ENCODE assay signal across 33 cellular contexts in the genomic region with DNA sequence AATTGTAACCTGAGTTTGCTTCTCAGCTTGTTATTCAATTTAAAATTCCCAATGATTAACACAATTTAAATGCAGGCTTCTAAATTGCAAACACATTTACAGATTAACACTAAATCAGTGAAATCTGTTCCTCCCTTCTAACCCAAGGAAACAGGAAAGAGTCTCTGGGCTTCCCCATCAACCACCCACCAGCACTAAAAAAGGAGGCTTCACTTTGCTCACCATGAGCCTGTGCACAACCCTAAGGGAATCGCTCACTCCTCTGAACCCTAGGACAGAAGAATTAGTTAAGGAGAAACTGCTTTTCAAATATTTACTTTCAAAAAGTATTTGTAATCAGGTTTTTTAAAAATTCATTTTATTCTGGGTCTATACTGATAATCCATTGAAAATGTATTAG.
"Had no signal": no experiment of that assay in that cellular context is flagged by ENCODE, and none has a peak within 500 bp of the region (broad histone marks: within the 10 kb centered on the region; RNA-seq: fewer than 3 reads in every experiment).

No MANE protein-coding gene starts in this region.

- H3K27ac Mint-ChIP-seq: activated CD4-positive, alpha-beta memory T cell treated with anti-CD3 and anti-CD28 coated beads, Interleukin-2, amount 10 ng/mL, durations not matched to agents 7 days and 5 days; activated CD4-positive, alpha-beta T cell treated with anti-CD3 and anti-CD28 coated beads for 36 hours; activated CD4-positive, alpha-beta T cell treated with anti-CD3 and anti-CD28 coated beads, Interleukin-2, amount 10 ng/mL, durations not matched to agents 7 days and 5 days; activated CD8-positive, alpha-beta memory T cell treated with anti-CD3 and anti-CD28 coated beads, Interleukin-2, amount 10 ng/mL, durations not matched to agents 7 days and 5 days; activated CD8-positive, alpha-beta T cell treated with anti-CD3 and anti-CD28 coated beads, Interleukin-2, amount 10 ng/mL, durations not matched to agents 7 days and 5 days; activated naive CD4-positive, alpha-beta T cell treated with anti-CD3 and anti-CD28 coated beads, Interleukin-2, amount 10 ng/mL, durations not matched to agents 7 days and 5 days; activated naive CD4-positive, alpha-beta T cell treated with anti-CD3 and anti-CD28 coated beads, Interleukin-2, amount 50 U/mL, for 24 hours; activated naive CD8-positive, alpha-beta T cell; activated naive CD8-positive, alpha-beta T cell treated with anti-CD3 and anti-CD28 coated beads, Interleukin-2, amount 10 ng/mL, durations not matched to agents 7 days and 5 days; activated naive CD8-positive, alpha-beta T cell treated with anti-CD3 and anti-CD28 coated beads, Interleukin-2, amount 50 U/mL, for 24 hours; activated T-cell treated with anti-CD3 and anti-CD28 coated beads, Interleukin-2, amount 50 U/mL, for 24 hours; activated T-helper 2 cell treated with anti-CD3 and anti-CD28 coated beads, Interferon-gamma antibody, Interleukin-2, Interleukin-4, amounts not matched to agents 10 μg/mL and 5 μg/mL and 100 μg/mL, durations not matched to agents 14 hours and 24 hours and 36 hours; brain; T-cell; T-helper 17 cell had no signal

- H3K4me3 Mint-ChIP-seq: activated CD4-positive, alpha-beta memory T cell treated with anti-CD3 and anti-CD28 coated beads, Interleukin-2, amount 10 ng/mL, durations not matched to agents 7 days and 5 days; activated CD4-positive, alpha-beta T cell treated with anti-CD3 and anti-CD28 coated beads for 36 hours; activated CD4-positive, alpha-beta T cell treated with anti-CD3 and anti-CD28 coated beads, Interleukin-2, amount 10 ng/mL, durations not matched to agents 7 days and 5 days; activated CD8-positive, alpha-beta memory T cell treated with anti-CD3 and anti-CD28 coated beads, Interleukin-2, amount 10 ng/mL, durations not matched to agents 7 days and 5 days; activated CD8-positive, alpha-beta T cell treated with anti-CD3 and anti-CD28 coated beads, Interleukin-2, amount 10 ng/mL, durations not matched to agents 7 days and 5 days; activated naive CD4-positive, alpha-beta T cell treated with anti-CD3 and anti-CD28 coated beads, Interleukin-2, amount 10 ng/mL, durations not matched to agents 7 days and 5 days; activated naive CD4-positive, alpha-beta T cell treated with anti-CD3 and anti-CD28 coated beads, Interleukin-2, amount 50 U/mL, for 24 hours; activated naive CD8-positive, alpha-beta T cell; activated naive CD8-positive, alpha-beta T cell treated with anti-CD3 and anti-CD28 coated beads, Interleukin-2, amount 10 ng/mL, durations not matched to agents 7 days and 5 days; activated naive CD8-positive, alpha-beta T cell treated with anti-CD3 and anti-CD28 coated beads, Interleukin-2, amount 50 U/mL, for 24 hours; activated T-cell treated with anti-CD3 and anti-CD28 coated beads, Interleukin-2, amount 50 U/mL, for 24 hours; T-cell; T-helper 17 cell had no signal

- H3K4me1 ChIP-seq: ascending aorta had no signal

- H3K4me1 Mint-ChIP-seq: activated CD4-positive, alpha-beta T cell treated with anti-CD3 and anti-CD28 coated beads for 36 hours; activated CD4-positive, alpha-beta T cell treated with anti-CD3 and anti-CD28 coated beads, Interleukin-2, amount 10 ng/mL, durations not matched to agents 7 days and 5 days; activated naive CD4-positive, alpha-beta T cell treated with anti-CD3 and anti-CD28 coated beads, Interleukin-2, amount 10 ng/mL, durations not matched to agents 7 days and 5 days; activated naive CD4-positive, alpha-beta T cell treated with anti-CD3 and anti-CD28 coated beads, Interleukin-2, amount 50 U/mL, for 24 hours; activated naive CD8-positive, alpha-beta T cell treated with anti-CD3 and anti-CD28 coated beads, Interleukin-2, amount 10 ng/mL, durations not matched to agents 7 days and 5 days; activated naive CD8-positive, alpha-beta T cell treated with anti-CD3 and anti-CD28 coated beads, Interleukin-2, amount 50 U/mL, for 24 hours; brain; T-cell; T-helper 17 cell had no signal

- H3K27ac ChIP-seq: ascending aorta, VCaP had no signal

- ATAC-seq: activated CD4-positive, alpha-beta T cell treated with anti-CD3 and anti-CD28 coated beads for 36 hours; activated CD4-positive, CD25-positive, alpha-beta regulatory T cell treated with anti-CD3 and anti-CD28 coated beads, Interleukin-2, amount 50 U/mL, for 24 hours; activated CD8-positive, alpha-beta memory T cell treated with anti-CD3 and anti-CD28 coated beads, Interleukin-2, amount 10 ng/mL, durations not matched to agents 7 days and 5 days; activated CD8-positive, alpha-beta T cell treated with anti-CD3 and anti-CD28 coated beads, Interleukin-2, amount 10 ng/mL, durations not matched to agents 7 days and 5 days; activated naive CD8-positive, alpha-beta T cell treated with anti-CD3 and anti-CD28 coated beads, Interleukin-2, amount 50 U/mL, for 24 hours; T-cell; T-helper 17 cell had no signal

- H3K36me3 Mint-ChIP-seq: activated naive CD4-positive, alpha-beta T cell treated with anti-CD3 and anti-CD28 coated beads, Interleukin-2, amount 10 ng/mL, durations not matched to agents 7 days and 5 days; activated naive CD4-positive, alpha-beta T cell treated with anti-CD3 and anti-CD28 coated beads, Interleukin-2, amount 50 U/mL, for 24 hours; activated naive CD8-positive, alpha-beta T cell; activated naive CD8-positive, alpha-beta T cell treated with anti-CD3 and anti-CD28 coated beads, Interleukin-2, amount 10 ng/mL, durations not matched to agents 7 days and 5 days; T-cell had no signal

- H3K36me3 ChIP-seq: ascending aorta had no signal

- H3K27me3 ChIP-seq: ascending aorta had no signal

- DNase-seq: activated CD4-positive, alpha-beta memory T cell treated with anti-CD3 and anti-CD28 coated beads, Interleukin-2, amount 10 ng/mL, durations not matched to agents 7 days and 5 days; activated CD4-positive, alpha-beta T cell treated with anti-CD3 and anti-CD28 coated beads for 1 hour; activated CD4-positive, alpha-beta T cell treated with anti-CD3 and anti-CD28 coated beads for 36 hours; activated CD4-positive, alpha-beta T cell treated with anti-CD3 and anti-CD28 coated beads for 48 hours; activated CD4-positive, alpha-beta T cell treated with anti-CD3 and anti-CD28 coated beads, Interleukin-2, amount 10 ng/mL, durations not matched to agents 7 days and 5 days; activated CD4-positive, alpha-beta T cell treated with anti-CD3 and anti-CD28 coated beads, Interleukin-2, amount 50 U/mL, for 48 hours; activated CD4-positive, CD25-positive, alpha-beta regulatory T cell; activated CD8-positive, alpha-beta memory T cell treated with anti-CD3 and anti-CD28 coated beads for 24 hours; activated CD8-positive, alpha-beta memory T cell treated with anti-CD3 and anti-CD28 coated beads, Interleukin-2, amount 10 ng/mL, durations not matched to agents 7 days and 5 days; activated CD8-positive, alpha-beta memory T cell treated with anti-CD3 and anti-CD28 coated beads, Interleukin-2, amount 50 U/mL, for 48 hours; activated CD8-positive, alpha-beta T cell treated with anti-CD3 and anti-CD28 coated beads, Interleukin-2, amount 10 ng/mL, durations not matched to agents 7 days and 5 days; activated effector memory CD4-positive, alpha-beta T cell treated with Interleukin-2 at 50 U/mL for 16 hours; activated gamma-delta T cell; activated naive CD4-positive, alpha-beta T cell treated with anti-CD3 and anti-CD28 coated beads, Interleukin-2, amount 10 ng/mL, durations not matched to agents 7 days and 5 days; activated naive CD4-positive, alpha-beta T cell treated with Interleukin-2 at 50 U/mL for 16 hours; activated naive CD8-positive, alpha-beta T cell treated with anti-CD3 and anti-CD28 coated beads, Interleukin-2, amount 10 ng/mL, durations not matched to agents 7 days and 5 days; activated naive CD8-positive, alpha-beta T cell treated with anti-CD3 and anti-CD28 coated beads, Interleukin-2, amount 50 U/mL, for 24 hours; activated T-cell treated with anti-CD3 and anti-CD28 coated beads, Interleukin-2, amount 50 U/mL, for 24 hours; activated T-cell treated with anti-CD3 and anti-CD28 coated beads, Interleukin-2, amount 50 U/mL, for 48 hours; amygdala; anterior cingulate cortex; central memory CD4-positive, alpha-beta T cell; T-cell; T-helper 17 cell had no signal

- H3K4me3 ChIP-seq: ascending aorta had no signal

- H3K9me3 ChIP-seq: ascending aorta had no signal

- H3K9me3 Mint-ChIP-seq: activated CD4-positive, alpha-beta T cell treated with anti-CD3 and anti-CD28 coated beads, Interleukin-2, amount 10 ng/mL, durations not matched to agents 7 days and 5 days; activated naive CD4-positive, alpha-beta T cell treated with anti-CD3 and anti-CD28 coated beads, Interleukin-2, amount 10 ng/mL, durations not matched to agents 7 days and 5 days; activated naive CD4-positive, alpha-beta T cell treated with anti-CD3 and anti-CD28 coated beads, Interleukin-2, amount 50 U/mL, for 24 hours; activated naive CD8-positive, alpha-beta T cell treated with anti-CD3 and anti-CD28 coated beads, Interleukin-2, amount 50 U/mL, for 24 hours had no signal

- FAIRE-seq: bronchial epithelial cell, TTC549 had no signal
